In the genomic region with DNA sequence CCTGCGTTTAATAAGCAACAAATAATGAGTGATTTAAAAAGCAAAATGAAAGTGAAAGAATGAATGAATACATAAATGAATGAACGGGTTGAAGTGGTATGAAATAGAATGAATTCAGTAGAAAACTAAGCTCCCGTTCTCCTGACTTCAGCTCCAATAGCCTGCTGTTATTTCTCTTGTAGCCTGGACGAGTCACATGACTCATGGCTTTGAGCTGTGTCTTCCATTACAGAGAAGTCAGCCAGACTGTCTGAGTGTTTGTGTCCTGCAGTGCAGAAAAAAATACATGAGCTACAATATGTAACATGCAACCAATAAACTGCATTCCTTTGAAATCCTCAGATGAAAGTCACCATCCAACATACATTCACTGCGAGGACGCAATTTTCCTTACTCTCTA, we compare ENCODE assay signal across 11 cellular contexts. TPM values are rescaled to one million over a fixed set of nuclear protein-coding genes. Genes with fewer than 3 reads are reported as not detected.
DNase-seq lines count a peak whose midpoint lies in the region; TF ChIP-seq lines count a peak whose summit lies in the region.
"Had no signal": no experiment of that assay in that cellular context is flagged by ENCODE, and none has a peak within 500 bp of the region (broad histone marks: within the 10 kb centered on the region; RNA-seq: fewer than 3 reads in every experiment).

No MANE protein-coding gene starts in this region.

- TF ChIP-seq CTCF in AG10803 (conservative IDR thresholded peaks at IDR 0.05; ENCODE audit: low read length): no peak
- TF ChIP-seq CTCF in coronary artery (IDR thresholded peaks at IDR 0.05): no peak
- no peak for TF ChIP-seq CTCF in vagina (IDR thresholded peaks at IDR 0.05)

- no peak for TF ChIP-seq POLR2A in vagina (IDR thresholded peaks at IDR 0.05)

- H3K27ac ChIP-seq in coronary artery (no peak overlapping the region), vagina (no peak overlapping the region)
- H3K27ac ChIP-seq: SJCRH30, stomach had no signal

- no peaks in the 10 kb centered on the region for H3K9me3 ChIP-seq in vagina
- H3K9me3 ChIP-seq: SJCRH30, stomach had no signal

- DNase-seq in AG10803 (ENCODE audit: low read depth) (peak; percentile 63), M059J (ENCODE audit: low read depth) (peak; percentile 63), coronary artery (ENCODE audit: low spot score) (no peak), mucosa of gallbladder (ENCODE audit: low spot score) (peak; percentile 19), NCI-H187 treated with DMSO at 0.1 percent for 48 hours (lab: John Stamatoyannopoulos, UW) (no peak), T-helper 2 cell (no peak), D341Med (ENCODE audit: low spot score) (no peak), vagina (ENCODE audit: extremely low spot score in 2 of 2) (no peak)
- DNase-seq: activated T-cell treated with anti-CD3 and anti-CD28 coated beads, Interleukin-2, amount 50 U/mL, for 1 hour; stomach had no signal

- H3K4me1 ChIP-seq in vagina: peaks cover 14% of the 10 kb centered on the region
- H3K4me1 ChIP-seq: SJCRH30 had no signal

- no peaks in the 10 kb centered on the region for H3K36me3 ChIP-seq in vagina
- H3K36me3 ChIP-seq: SJCRH30, stomach had no signal

- no peak overlapping the region for H3K4me3 ChIP-seq in AG10803 (ENCODE audit: low read length)
- H3K4me3 ChIP-seq in coronary artery: peak overlapping the region; percentile 53
- no peak overlapping the region for H3K4me3 ChIP-seq in vagina
- H3K4me3 ChIP-seq: SJCRH30, stomach had no signal

- intact Hi-C loops in vagina (cut with DNase I): no loop called here

- H3K27me3 ChIP-seq in vagina: no peaks in the 10 kb centered on the region
- H3K27me3 ChIP-seq: SJCRH30, stomach had no signal

RNA-seq across cellular contexts. Expression of a gene that starts 21.2 kb away (rescaled TPM):
- 14.0 and 18.0 TPM in 2 replicates for total RNA-seq in M059J (2014; rRNA removed; shearing (Covaris generic))
- total RNA-seq in mucosa of gallbladder (1.1 TPM), vagina (13.3 TPM)
- total RNA-seq: SJCRH30 had no signal

Comparison
In these comparisons a context has a peak if more than half of its experiments do, and no peak if none do; other contexts are left out.
1. DNase-seq: peak in AG10803 (single experiment), M059J (single experiment) and mucosa of gallbladder (single experiment); none in coronary artery (single experiment), NCI-H187 treated with DMSO at 0.1 percent for 48 hours (single experiment), T-helper 2 cell (0 of 5), D341Med (single experiment) and vagina (0 of 2).